11 cellular contexts compared by ENCODE assay signal in genomic region chr7:139854803-139855497, GRCh38. TPM values are rescaled to one million over a fixed set of nuclear protein-coding genes. Genes with fewer than 3 reads are reported as not detected.
DNase-seq lines count a peak whose midpoint lies in the region; ATAC-seq and TF ChIP-seq lines count a peak whose summit lies in the region.
"Had no signal": no experiment of that assay in that cellular context is flagged by ENCODE, and none has a peak within 500 bp of the region (broad histone marks: within the 10 kb centered on the region; RNA-seq: fewer than 3 reads in every experiment).

No MANE protein-coding gene starts in this region.

- no peaks in the 10 kb centered on the region for H3K9me3 ChIP-seq in ascending aorta
- no peaks in the 10 kb centered on the region for H3K9me3 ChIP-seq in sigmoid colon

- TF ChIP-seq CTCF in ascending aorta (IDR thresholded peaks at IDR 0.05), result no peak
- TF ChIP-seq CTCF in sigmoid colon (IDR thresholded peaks at IDR 0.05), result no peak

- 82 to 88% methylated on average over 4 of the region's 4 CpGs for WGBS in sigmoid colon, 2 donors

- H3K4me3 ChIP-seq in ascending aorta, result no peak overlapping the region
- no peak overlapping the region for H3K4me3 ChIP-seq in sigmoid colon

- H3K27ac ChIP-seq in ascending aorta (peak overlapping the region; percentile 22 to 25), sigmoid colon (peak overlapping the region; percentile 2 to 28 (median 16))

- ATAC-seq in HG03095 (IDR thresholded peaks at IDR 0.05; ENCODE audit: unreplicated experiment), result peak; percentile 24
- ATAC-seq in GM18873 (IDR thresholded peaks at IDR 0.05; ENCODE audit: low FRiP score, unreplicated experiment), result no peak

- DNase-seq in NCI-H510A treated with DMSO at 0.1 percent for 48 hours (lab: John Stamatoyannopoulos, UW), result peak; percentile 1
- DNase-seq in NCI-H510A (lab: John Stamatoyannopoulos, UW), result no peak
- DNase-seq in ascending aorta (ENCODE audit: low spot score in 2 of 2), result no peak
- no peak for DNase-seq in sigmoid colon
- no peak for DNase-seq in NCI-H2029 treated with DMSO at 0.1 percent for 48 hours (lab: John Stamatoyannopoulos, UW)
- DNase-seq in NCI-H345 treated with DMSO at 0.1 percent for 48 hours (lab: John Stamatoyannopoulos, UW; ENCODE audit: unreplicated experiment), result no peak
- DNase-seq: activated T-cell treated with anti-CD3 and anti-CD28 coated beads, Interleukin-2, amount 50 U/mL, for 4 hours; NCI-H524; SW 1271 had no signal

- no peak for TF ChIP-seq EP300 in sigmoid colon (IDR thresholded peaks at IDR 0.05)

- TF ChIP-seq POLR2A in sigmoid colon (IDR thresholded peaks at IDR 0.05), result no peak

- intact Hi-C loops in ascending aorta (cut with DNase I), result no loop called here
- intact Hi-C loops in sigmoid colon (cut with DNase I), result no loop called here

- H3K36me3 ChIP-seq in ascending aorta (no peaks in the 10 kb centered on the region), sigmoid colon (no peaks in the 10 kb centered on the region)

- H3K27me3 ChIP-seq in ascending aorta (no peaks in the 10 kb centered on the region), sigmoid colon (no peaks in the 10 kb centered on the region)

- H3K4me1 ChIP-seq in ascending aorta (no peaks in the 10 kb centered on the region), sigmoid colon (no peaks in the 10 kb centered on the region)

RNA-seq across cellular contexts. Expression of gene TBXAS1, which starts 25.9 kb away (rescaled TPM):
- total RNA-seq in ascending aorta (3.8 TPM), sigmoid colon (10 to 100 TPM; 19.3 to 28.2 (median 21.5) TPM)
- polyA plus RNA-seq in sigmoid colon, result 10 to 100 TPM in 2 of 3 donors, 1 to 10 TPM in 1; 6.0 to 14.2 (median 13.4) TPM
